In genomic region chr13:24512208-24513068, GRCh38 we compare ENCODE assay signal across 8 cellular contexts. TPM values are rescaled to one million over a fixed set of nuclear protein-coding genes. Genes with fewer than 3 reads are reported as not detected.
DNase-seq lines count a peak whose midpoint lies in the region; ATAC-seq and TF ChIP-seq lines count a peak whose summit lies in the region.

Gene PARP4, minus strand, starts transcription at chr13:24512778. Its CDS starts 9,002 bp downstream, at chr13:24503776.

- H3K4me3 Mint-ChIP-seq in IgD-negative memory B cell = peak within 1 kb of the TSS; percentile 85 to 95 (median 90)

- peak within 1 kb of the TSS; percentile 77 for H3K4me3 ChIP-seq in neural cell (ENCODE audit: low read length)

- H3K27me3 ChIP-seq in neural cell (ENCODE audit: insufficient read depth, low read depth, low read length) = peaks cover 21% of the 10 kb centered on the region

- H3K79me2 ChIP-seq in neural cell (replicated peaks; ENCODE audit: insufficient read depth, low read length) = no peaks in the 10 kb centered on the region

- no peaks in the 10 kb centered on the region for H3K9me3 ChIP-seq in neural cell (ENCODE audit: low read length)

- no peaks in the 10 kb centered on the region for H3K9me3 Mint-ChIP-seq in IgD-negative memory B cell

- H3K36me3 Mint-ChIP-seq in IgD-negative memory B cell = peaks cover 3% of the 10 kb centered on the region

- H3K27ac ChIP-seq in neural cell (ENCODE audit: low read length) = no peak within 1 kb of the TSS

- no peaks in the 10 kb centered on the region for H3K9me2 ChIP-seq in neural cell (ENCODE audit: insufficient read depth, low read length)

- no peaks in the 10 kb centered on the region for H4K20me1 ChIP-seq in neural cell (ENCODE audit: insufficient read depth)

- peak within 1 kb of the TSS; percentile 13 to 87 (median 55) for H3K27ac Mint-ChIP-seq in IgD-negative memory B cell

- TF ChIP-seq CTCF in neural cell (IDR thresholded peaks at IDR 0.05; ENCODE audit: poor library complexity, severe bottlenecking) = peak; percentile 44

- peaks cover 12 to 16% (median 14%) of the 10 kb centered on the region in 3 donors for H3K4me1 Mint-ChIP-seq in IgD-negative memory B cell

- TF ChIP-seq RAD21 in neural cell (conservative IDR thresholded peaks at IDR 0.05) = no peak

- H3F3A ChIP-seq in neural cell (ENCODE audit: insufficient read depth, low read length, poor library complexity, severe bottlenecking) = no peaks in the 10 kb centered on the region

- TF ChIP-seq EP300 in neural cell (conservative IDR thresholded peaks at IDR 0.05; ENCODE audit: poor library complexity, severe bottlenecking) = no peak

- H2AFZ ChIP-seq in neural cell (ENCODE audit: low read depth, low read length) = peak within 1 kb of the TSS; percentile 61

- no peaks in the 10 kb centered on the region for H3K36me3 ChIP-seq in neural cell (ENCODE audit: insufficient read depth, low read length)

- H3K4me2 ChIP-seq in neural cell (ENCODE audit: low read length) = peak within 1 kb of the TSS; percentile 8

- DNase-seq in Daoy (ENCODE audit: low read depth) (peak; percentile 84), SHP77 (lab: John Stamatoyannopoulos, UW) (peak; percentile 70 to 75), fibroblast of the conjunctiva (ENCODE audit: low read depth) (peak; percentile 43), stromal cell of bone marrow (ENCODE audit: low read depth) (peak; percentile 49)
- peak; percentile 56 for DNase-seq in activated effector memory CD4-positive, alpha-beta T cell treated with Interleukin-2 at 50 U/mL for 16 hours

- peak; percentile 62 for ATAC-seq in GM21576 (IDR thresholded peaks at IDR 0.05; ENCODE audit: unreplicated experiment)

- H3K9ac ChIP-seq in neural cell (ENCODE audit: low read length) = peak within 1 kb of the TSS; percentile 45

- no peaks in the 10 kb centered on the region for H3K27me3 Mint-ChIP-seq in IgD-negative memory B cell

TF ChIP-seq in neural cell, 6 proteins besides CTCF, POLR2A, EP300 and RAD21:
- peak; percentile 57 for TF ChIP-seq MXI1 (conservative IDR thresholded peaks at IDR 0.05; ENCODE audit: poor library complexity, severe bottlenecking)
- TF ChIP-seq POLR2AphosphoS5 (IDR thresholded peaks at IDR 0.05) = no peak
TF ChIP-seq in neural cell: peak in this region for 1.

RNA-seq across cellular contexts. Expression of gene PARP4, which starts in this region (rescaled TPM):
- total RNA-seq in Daoy (2014; rRNA removed; shearing (Covaris generic)) = 27.8 and 29.4 TPM in 2 replicates
- polyA plus RNA-seq in IgD-negative memory B cell (44.3 TPM), neural cell (0.72 and 0.76 TPM in 2 replicates)
- polyA minus RNA-seq in neural cell = 1.5 TPM in 2 replicates

Comparison
In these comparisons a context has a peak if more than half of its experiments do, and no peak if none do; other contexts are left out.
1. RNA of gene PARP4 (polyA plus RNA-seq): 44.3 TPM in IgD-negative memory B cell (single experiment); 0.72 to 0.76 TPM in neural cell; every median in the first group is over 10 times any median in the second.
2. Peak in every context shown above with its lines, with median percentiles within 50 percentile points of each other: DNase-seq.